ENCODE assay signal across 25 cellular contexts in genomic region chr11:122150484-122151124, GRCh38. TPM values are rescaled to one million over a fixed set of nuclear protein-coding genes. Genes with fewer than 3 reads are reported as not detected.
A peak's percentile ranks its signal among the peaks of the same experiment; 100 is the strongest.
DNase-seq lines count a peak whose midpoint lies in the region; ATAC-seq, FAIRE-seq and TF ChIP-seq lines count a peak whose summit lies in the region.
"Had no signal": no experiment of that assay in that cellular context is flagged by ENCODE, and none has a peak within 500 bp of the region (broad histone marks: within the 10 kb centered on the region; RNA-seq: fewer than 3 reads in every experiment).

No MANE protein-coding gene starts in this region.

- H3K4me2 ChIP-seq in HCT116 (ENCODE audit: low read length): peak overlapping the region; percentile 57

- H2AFZ ChIP-seq in HCT116 (ENCODE audit: low read depth, low read length, poor library complexity, severe bottlenecking): no peak overlapping the region

- H3K27ac Mint-ChIP-seq in activated CD4-positive, alpha-beta T cell treated with anti-CD3 and anti-CD28 coated beads, Interleukin-2, amount 10 ng/mL, durations not matched to agents 24 days and 14 days: no peak overlapping the region
- H3K27ac Mint-ChIP-seq: activated naive CD8-positive, alpha-beta T cell treated with anti-CD3 and anti-CD28 coated beads, Interleukin-2, amount 50 U/mL, for 24 hours; CD8-positive, alpha-beta T cell; immature natural killer cell had no signal

- H3K27ac ChIP-seq in HCT116 (ENCODE audit: low read depth, low read length) (peak overlapping the region; percentile 95), coronary artery (peak overlapping the region in 1 of 2 donors; percentile 41)
- H3K27ac ChIP-seq: left ventricle myocardium inferior, RWPE1 had no signal

- no peaks in the 10 kb centered on the region for H3K4me1 Mint-ChIP-seq in activated CD4-positive, alpha-beta T cell treated with anti-CD3 and anti-CD28 coated beads, Interleukin-2, amount 10 ng/mL, durations not matched to agents 24 days and 14 days
- H3K4me1 Mint-ChIP-seq: activated naive CD8-positive, alpha-beta T cell treated with anti-CD3 and anti-CD28 coated beads, Interleukin-2, amount 50 U/mL, for 24 hours; immature natural killer cell had no signal

- FAIRE-seq in D721Med (lab: Jason Lieb, UNC): no peak

- CTCF ChIA-PET in HCT116 (lab: Charles Lee): interaction anchor here (1.0 kb wide), 1 partner anchor 355 kb away, joined by 3 read pairs; no protein-coding TSS in a partner anchor

- no peak overlapping the region for H3K4me3 Mint-ChIP-seq in activated CD4-positive, alpha-beta T cell treated with anti-CD3 and anti-CD28 coated beads, Interleukin-2, amount 10 ng/mL, durations not matched to agents 24 days and 14 days
- H3K4me3 Mint-ChIP-seq: activated naive CD8-positive, alpha-beta T cell treated with anti-CD3 and anti-CD28 coated beads, Interleukin-2, amount 50 U/mL, for 24 hours; CD8-positive, alpha-beta T cell; immature natural killer cell; neural crest cell had no signal

- no peaks in the 10 kb centered on the region for H3K36me3 Mint-ChIP-seq in activated CD4-positive, alpha-beta T cell treated with anti-CD3 and anti-CD28 coated beads, Interleukin-2, amount 10 ng/mL, durations not matched to agents 24 days and 14 days (ENCODE audit: low read depth)
- H3K36me3 Mint-ChIP-seq: CD8-positive, alpha-beta T cell; immature natural killer cell had no signal

- H3K9ac ChIP-seq in HCT116 (ENCODE audit: low read length): peak overlapping the region; percentile 54

- H3K27me3 ChIP-seq in HCT116 (ENCODE audit: insufficient read depth, low read length): no peaks in the 10 kb centered on the region
- H3K27me3 ChIP-seq: thyroid gland had no signal

- H3K9me2 ChIP-seq in HCT116 (ENCODE audit: insufficient read depth): no peaks in the 10 kb centered on the region

- ATAC-seq in HCT116 (peak; percentile 61), HG03342 (IDR thresholded peaks at IDR 0.05; ENCODE audit: unreplicated experiment) (no peak)
- ATAC-seq: activated naive CD8-positive, alpha-beta T cell treated with anti-CD3 and anti-CD28 coated beads, Interleukin-2, amount 50 U/mL, for 24 hours; CD8-positive, alpha-beta T cell had no signal

- intact Hi-C loops in HCT116 (cut with micrococcal nuclease): no loop called here
- intact Hi-C loops in activated CD4-positive, alpha-beta T cell treated with anti-CD3 and anti-CD28 coated beads, Interleukin-2, amount 10 ng/mL, durations not matched to agents 24 days and 14 days (cut with micrococcal nuclease): no loop called here

- peaks cover 100% of the 10 kb centered on the region for H3K79me2 ChIP-seq in HCT116 (ENCODE audit: insufficient read depth, low read length)

- RAD21 ChIA-PET in HCT116 (lab: Charles Lee; ENCODE audit: low non-redundant PET in 1 of 2, low total read pairs in 2 of 2, uncharacterized antibody in 2 of 2, unreplicated experiment in 2 of 2): no interaction called here

- POLR2A ChIA-PET in HCT116 (lab: Charles Lee): interaction anchor here (1.0 to 1.6 kb wide), 3 partner anchors 12 to 43 kb away, joined by 5 to 8 read pairs (median 6); no protein-coding TSS in a partner anchor

- TF ChIP-seq POLR2A in HCT116 (IDR thresholded peaks at IDR 0.05; ENCODE audit: borderline replicate concordance, extremely low read depth, insufficient read depth, insufficient read length): no peak

- H3K9me3 Mint-ChIP-seq in activated CD4-positive, alpha-beta T cell treated with anti-CD3 and anti-CD28 coated beads, Interleukin-2, amount 10 ng/mL, durations not matched to agents 24 days and 14 days: no peaks in the 10 kb centered on the region
- H3K9me3 Mint-ChIP-seq: activated naive CD8-positive, alpha-beta T cell treated with anti-CD3 and anti-CD28 coated beads, Interleukin-2, amount 50 U/mL, for 24 hours; CD8-positive, alpha-beta T cell; immature natural killer cell; neural crest cell had no signal

- no peak for TF ChIP-seq RAD21 in HCT116 (IDR thresholded peaks at IDR 0.05; ENCODE audit: low read depth)

- no peaks in the 10 kb centered on the region for H3K9me3 ChIP-seq in HCT116 (ENCODE audit: control insufficient read depth in 1 of 2, insufficient read depth in 1 of 2, low read depth in 1 of 2, low read length in 2 of 2)
- H3K9me3 ChIP-seq: left ventricle myocardium inferior, thyroid gland had no signal

- BruUV-seq in HCT116 (replicated peaks; lab: Mats Ljungman, UMichigan): no TSS peak

- H3K4me1 ChIP-seq in HCT116 (ENCODE audit: control insufficient read depth in 1 of 2, insufficient read depth in 2 of 2, low read length in 2 of 2): peaks cover 92 to 100% of the 10 kb centered on the region in 2 experiments
- H3K4me1 ChIP-seq: left ventricle myocardium inferior had no signal

- peaks cover 0 to 16% of the 10 kb centered on the region in 2 experiments; a peak in 3 of 4 replicates for H3K36me3 ChIP-seq in HCT116 (ENCODE audit: control insufficient read depth in 1 of 2, insufficient read depth in 2 of 2, low read length in 2 of 2)
- H3K36me3 ChIP-seq: left ventricle myocardium inferior, thyroid gland had no signal

- TF ChIP-seq CTCF in HCT116 (IDR thresholded peaks at IDR 0.05 in 2 of 3, conservative IDR thresholded peaks at IDR 0.05 in 1 of 3; ENCODE audit: borderline replicate concordance in 1 of 3, insufficient read depth in 1 of 3, low read depth in 2 of 3, low read length in 2 of 3) (no peak), coronary artery (IDR thresholded peaks at IDR 0.05) (no peak), D721Med (IDR thresholded peaks at IDR 0.05; ENCODE audit: insufficient read depth, missing control alignments) (no peak)

- no peak for DNase-seq in HCT116 (ENCODE audit: low read depth, low spot score)
- peak; percentile 14 for DNase-seq in NCI-H2227 (lab: John Stamatoyannopoulos, UW; ENCODE audit: unreplicated experiment)
- no peak for DNase-seq in coronary artery (ENCODE audit: low spot score)
- peak; percentile 29 for DNase-seq in renal cortical epithelial cell (ENCODE audit: low read depth)
- DNase-seq in iPS-NIHi7 (ENCODE audit: extremely low spot score): no peak
- no peak for DNase-seq in D721Med (ENCODE audit: insufficient read length, low spot score)
- DNase-seq in activated CD4-positive, alpha-beta T cell treated with anti-CD3 and anti-CD28 coated beads, Interleukin-2, amount 10 ng/mL, durations not matched to agents 24 days and 14 days: no peak
- DNase-seq: activated effector memory CD4-positive, alpha-beta T cell treated with anti-CD3 and anti-CD28 coated beads, Interleukin-2, amount 50 U/mL, for 16 hours; activated naive CD8-positive, alpha-beta T cell treated with anti-CD3 and anti-CD28 coated beads, Interleukin-2, amount 50 U/mL, for 24 hours; AML-193; CD8-positive, alpha-beta T cell; DMS79; HCEC 1CT; immature natural killer cell; left ventricle myocardium inferior; NCI-H1417 treated with DMSO at 0.1 percent for 48 hours; NCI-H524; stimulated activated CD4-positive, alpha-beta T cell treated with anti-CD3 and anti-CD28 coated beads, Interleukin-4, amount 100 ng/mL, for 24 hours; stimulated activated naive CD4-positive, alpha-beta T cell treated with Interleukin-2 at 50 U/mL for 16 hours; T-helper 9 cell; thyroid gland had no signal

- H4K20me1 ChIP-seq in HCT116 (ENCODE audit: insufficient read depth): no peaks in the 10 kb centered on the region

- no peaks in the 10 kb centered on the region for H3K27me3 Mint-ChIP-seq in activated CD4-positive, alpha-beta T cell treated with anti-CD3 and anti-CD28 coated beads, Interleukin-2, amount 10 ng/mL, durations not matched to agents 24 days and 14 days

- H3K4me3 ChIP-seq in HCT116 (replicated peaks in 1 of 2; ENCODE audit: low read depth in 1 of 2, low read length in 2 of 2) (no peak overlapping the region), coronary artery (peak overlapping the region; percentile 22)
- H3K4me3 ChIP-seq: left ventricle myocardium inferior, thyroid gland had no signal

TF ChIP-seq in HCT116, 20 proteins besides CTCF, POLR2A, EP300 and RAD21 (continues in another document):
- TF ChIP-seq YY1 (IDR thresholded peaks at IDR 0.05; ENCODE audit: extremely low read depth, insufficient replicate concordance, low read depth, low read length) (no peak), EGR1 (IDR thresholded peaks at IDR 0.05; ENCODE audit: low read depth) (no peak), CBX3 (IDR thresholded peaks at IDR 0.05; ENCODE audit: low read depth) (no peak), EZH2phosphoT487 (IDR thresholded peaks at IDR 0.05; ENCODE audit: borderline replicate concordance) (no peak), ZFX (IDR thresholded peaks at IDR 0.05) (no peak), ATF3 (IDR thresholded peaks at IDR 0.05) (no peak), JUND (IDR thresholded peaks at IDR 0.05) (no peak), ZNF274 (IDR thresholded peaks at IDR 0.05; ENCODE audit: low read depth, low read length) (no peak), MAX (IDR thresholded peaks at IDR 0.05) (no peak), SIN3A (IDR thresholded peaks at IDR 0.05; ENCODE audit: low read depth) (no peak), FOSL1 (IDR thresholded peaks at IDR 0.05; ENCODE audit: low read depth) (no peak), SRF (IDR thresholded peaks at IDR 0.05; ENCODE audit: low read depth) (no peak), TCF7L2 (IDR thresholded peaks at IDR 0.05; ENCODE audit: borderline replicate concordance, extremely low read depth, insufficient read depth, insufficient read length) (peak; percentile 85), POLR2AphosphoS5 (IDR thresholded peaks at IDR 0.05; ENCODE audit: low read depth, low read length) (peak; percentile 38; the same call in 1 of the 2 replicates)

RNA-seq across cellular contexts. Expression of gene BLID, which starts 34.6 kb away (rescaled TPM):
- total RNA-seq in HCT116 (2021; ENCODE audit: unreplicated experiment) (8.9 TPM), renal cortical epithelial cell (not detected in 2 replicates)
- 0.34 and 0.35 TPM in 2 replicates for polyA plus RNA-seq in HCT116 (2012)
- not detected in 2 replicates for total RNA-seq in activated CD4-positive, alpha-beta T cell treated with anti-CD3 and anti-CD28 coated beads, Interleukin-2, amount 10 ng/mL, durations not matched to agents 24 days and 14 days
- total RNA-seq: CD8-positive, alpha-beta T cell; mononuclear cell; neural crest cell had no signal
- polyA plus RNA-seq: immature natural killer cell had no signal

Comparison
In these comparisons a context has a peak if more than half of its experiments do, and no peak if none do; other contexts are left out.
1. DNase-seq: peak in NCI-H2227 (single experiment) and renal cortical epithelial cell (single experiment); none in HCT116 (single experiment), coronary artery (single experiment), iPS-NIHi7 (single experiment), D721Med (single experiment) and activated CD4-positive, alpha-beta T cell treated with anti-CD3 and anti-CD28 coated beads, Interleukin-2, amount 10 ng/mL, durations not matched to agents 24 days and 14 days (single experiment).